Comparison of ENCODE assay signal across 8 cellular contexts in genomic region chr3:149765762-149766334, GRCh38. TPM values are rescaled to one million over a fixed set of nuclear protein-coding genes. Genes with fewer than 3 reads are reported as not detected.
DNase-seq lines count a peak whose midpoint lies in the region; ATAC-seq and TF ChIP-seq lines count a peak whose summit lies in the region.

No MANE protein-coding gene starts in this region.

- no peak overlapping the region for H2AFZ ChIP-seq in Karpas-422 (ENCODE audit: low read length)

- no peaks in the 10 kb centered on the region for H3K79me2 ChIP-seq in Karpas-422 (ENCODE audit: low read length)

- no peaks in the 10 kb centered on the region for H4K20me1 ChIP-seq in Karpas-422 (ENCODE audit: insufficient read depth, low read depth, low read length)

- H3K9ac ChIP-seq in Karpas-422 (ENCODE audit: low read length): no peak overlapping the region

- H3K4me2 ChIP-seq in Karpas-422 (ENCODE audit: low read depth, low read length, poor library complexity, severe bottlenecking): no peak overlapping the region

- ATAC-seq in lower lobe of right lung (peak in 1 of 2 donors; percentile 39), GM19467 (IDR thresholded peaks at IDR 0.05; ENCODE audit: unreplicated experiment) (no peak), HG03045 (IDR thresholded peaks at IDR 0.05; ENCODE audit: unreplicated experiment) (no peak), HG03095 (IDR thresholded peaks at IDR 0.05; ENCODE audit: unreplicated experiment) (no peak)

- DNase-seq in DMS114 treated with DMSO at 0.1 percent for 48 hours (lab: John Stamatoyannopoulos, UW; ENCODE audit: unreplicated experiment) (peak; percentile 19), Karpas-422 (peak; percentile 75), astrocyte of the hippocampus (ENCODE audit: low read depth, low spot score) (peak; percentile 67), lower lobe of right lung (no peak), WERI-Rb-1 (no peak)

- H3K9me3 ChIP-seq in Karpas-422 (ENCODE audit: low read length) (no peaks in the 10 kb centered on the region), lower lobe of right lung (no peaks in the 10 kb centered on the region), WERI-Rb-1 (ENCODE audit: severe bottlenecking) (no peaks in the 10 kb centered on the region)

- H3K27ac ChIP-seq in Karpas-422 (ENCODE audit: low read length) (no peak overlapping the region), lower lobe of right lung (no peak overlapping the region), WERI-Rb-1 (no peak overlapping the region)

- intact Hi-C loops in lower lobe of right lung (cut with DNase I): no loop called here

- peak; percentile 42 for TF ChIP-seq CTCF in lower lobe of right lung (IDR thresholded peaks at IDR 0.05)
- no peak for TF ChIP-seq CTCF in WERI-Rb-1 (IDR thresholded peaks at IDR 0.05; ENCODE audit: low read depth, low read length)

- H3K4me1 ChIP-seq in Karpas-422 (ENCODE audit: low read length) (peaks cover 10% of the 10 kb centered on the region), lower lobe of right lung (no peaks in the 10 kb centered on the region)

- H3K27me3 ChIP-seq in Karpas-422 (ENCODE audit: low read length): no peaks in the 10 kb centered on the region
- H3K27me3 ChIP-seq in lower lobe of right lung (ENCODE audit: low read depth): no peaks in the 10 kb centered on the region
- no peaks in the 10 kb centered on the region for H3K27me3 ChIP-seq in WERI-Rb-1 (ENCODE audit: insufficient read depth, low read depth, severe bottlenecking)

- no peaks in the 10 kb centered on the region for H3K9me2 ChIP-seq in Karpas-422 (replicated peaks; ENCODE audit: insufficient read depth, low read length)

- H3K4me3 ChIP-seq in Karpas-422 (ENCODE audit: low read length) (no peak overlapping the region), lower lobe of right lung (no peak overlapping the region), WERI-Rb-1 (ENCODE audit: low read depth, low read length) (no peak overlapping the region)

- H3K36me3 ChIP-seq in Karpas-422 (ENCODE audit: insufficient read depth, low read length) (no peaks in the 10 kb centered on the region), lower lobe of right lung (no peaks in the 10 kb centered on the region), WERI-Rb-1 (no peaks in the 10 kb centered on the region)

RNA-seq across cellular contexts. Expression of gene COMMD2, which starts 13.6 kb away (rescaled TPM):
- 18.8 and 33.8 TPM in 2 replicates for total RNA-seq in Karpas-422 (2014; rRNA removed; shearing (Covaris generic); ENCODE audit: low replicate concordance)
- total RNA-seq in lower lobe of right lung: 44.9 TPM

RNA-seq across cellular contexts. Expression of gene ANKUB1, which starts 26.5 kb away (rescaled TPM):
- total RNA-seq in Karpas-422 (2014; rRNA removed; shearing (Covaris generic); ENCODE audit: low replicate concordance): not detected in 2 replicates
- total RNA-seq in lower lobe of right lung: 3.1 TPM

RNA-seq across cellular contexts. Expression of gene RNF13, which starts 47.2 kb away (rescaled TPM):
- total RNA-seq in Karpas-422 (2014; rRNA removed; shearing (Covaris generic); ENCODE audit: low replicate concordance): 58.4 and 161 TPM in 2 replicates
- total RNA-seq in lower lobe of right lung: 138 TPM

Comparison
In these comparisons a context has a peak if more than half of its experiments do, and no peak if none do; other contexts are left out.
1. DNase-seq: peak in DMS114 treated with DMSO at 0.1 percent for 48 hours (single experiment), Karpas-422 (single experiment) and astrocyte of the hippocampus (single experiment); none in lower lobe of right lung (single experiment) and WERI-Rb-1 (single experiment).